In genomic region chr5:171978016-171978415, GRCh38 we compare ENCODE assay signal across 14 cellular contexts.
DNase-seq lines count a peak whose midpoint lies in the region; ATAC-seq lines count a peak whose summit lies in the region.
"Had no signal": no experiment of that assay in that cellular context is flagged by ENCODE, and none has a peak within 500 bp of the region (broad histone marks: within the 10 kb centered on the region; RNA-seq: fewer than 3 reads in every experiment).

No MANE protein-coding gene starts in this region.

- H3K4me1 Mint-ChIP-seq in activated naive CD4-positive, alpha-beta T cell treated with anti-CD3 and anti-CD28 coated beads, Interleukin-2, amount 50 U/mL, for 24 hours = peaks cover 62% of the 10 kb centered on the region
- H3K4me1 Mint-ChIP-seq in dendritic cell treated with granulocyte-macrophage colony-stimulating factor and Interleukin-4, amounts not matched to agents 40 ng/mL and 50 ng/mL, for 4 days (ENCODE audit: low read depth) = peaks cover 46% of the 10 kb centered on the region

- H3K4me3 Mint-ChIP-seq in activated naive CD4-positive, alpha-beta T cell treated with anti-CD3 and anti-CD28 coated beads, Interleukin-2, amount 50 U/mL, for 24 hours = peak overlapping the region; percentile 57
- no peak overlapping the region for H3K4me3 Mint-ChIP-seq in dendritic cell treated with granulocyte-macrophage colony-stimulating factor and Interleukin-4, amounts not matched to agents 40 ng/mL and 50 ng/mL, for 4 days

- H3K9me3 Mint-ChIP-seq in activated naive CD4-positive, alpha-beta T cell treated with anti-CD3 and anti-CD28 coated beads, Interleukin-2, amount 50 U/mL, for 24 hours = peaks cover 7% of the 10 kb centered on the region
- H3K9me3 Mint-ChIP-seq in dendritic cell treated with granulocyte-macrophage colony-stimulating factor and Interleukin-4, amounts not matched to agents 40 ng/mL and 50 ng/mL, for 4 days = peaks cover 9% of the 10 kb centered on the region

- no peaks in the 10 kb centered on the region for H3K27me3 Mint-ChIP-seq in activated naive CD4-positive, alpha-beta T cell treated with anti-CD3 and anti-CD28 coated beads, Interleukin-2, amount 50 U/mL, for 24 hours
- no peaks in the 10 kb centered on the region for H3K27me3 Mint-ChIP-seq in dendritic cell treated with granulocyte-macrophage colony-stimulating factor and Interleukin-4, amounts not matched to agents 40 ng/mL and 50 ng/mL, for 4 days

- H3K27ac ChIP-seq in caudate nucleus (ENCODE audit: low read depth, low read length) = no peak overlapping the region
- H3K27ac ChIP-seq: upper lobe of right lung had no signal

- no peak for DNase-seq in activated naive CD4-positive, alpha-beta T cell treated with Interleukin-2 at 50 U/mL for 16 hours
- no peak for DNase-seq in HuH-7.5 (ENCODE audit: low spot score)
- DNase-seq in caudate nucleus (lab: John Stamatoyannopoulos, UW) = no peak
- DNase-seq in NCI-H146 (lab: John Stamatoyannopoulos, UW) = no peak
- DNase-seq in NCI-H82 (lab: John Stamatoyannopoulos, UW) = no peak
- DNase-seq: ACHN; central memory CD4-positive, alpha-beta T cell; NCI-H2081 treated with DMSO at 0.1 percent for 48 hours; NCI-H526; stimulated activated CD4-positive, alpha-beta T cell treated with anti-CD3 and anti-CD28 coated beads, Interleukin-4, amount 100 ng/mL, for 4 hours; upper lobe of right lung had no signal

- peaks cover 30% of the 10 kb centered on the region for H3K36me3 Mint-ChIP-seq in activated naive CD4-positive, alpha-beta T cell treated with anti-CD3 and anti-CD28 coated beads, Interleukin-2, amount 50 U/mL, for 24 hours
- H3K36me3 Mint-ChIP-seq in dendritic cell treated with granulocyte-macrophage colony-stimulating factor and Interleukin-4, amounts not matched to agents 40 ng/mL and 50 ng/mL, for 4 days (ENCODE audit: low read depth) = peaks cover 11% of the 10 kb centered on the region

- intact Hi-C loops in dendritic cell treated with granulocyte-macrophage colony-stimulating factor and Interleukin-4, amounts not matched to agents 40 ng/mL and 50 ng/mL, for 4 days (cut with micrococcal nuclease) = no loop called here

- peak overlapping the region; percentile 13 for H3K27ac Mint-ChIP-seq in activated naive CD4-positive, alpha-beta T cell treated with anti-CD3 and anti-CD28 coated beads, Interleukin-2, amount 50 U/mL, for 24 hours
- H3K27ac Mint-ChIP-seq in dendritic cell treated with granulocyte-macrophage colony-stimulating factor and Interleukin-4, amounts not matched to agents 40 ng/mL and 50 ng/mL, for 4 days = peak overlapping the region; percentile 21

- ATAC-seq in HG03354 (IDR thresholded peaks at IDR 0.05; ENCODE audit: poor library complexity, severe bottlenecking, unreplicated experiment) = peak; percentile 9
- ATAC-seq: upper lobe of right lung had no signal
